9 cellular contexts compared by ENCODE assay signal in genomic region chr12:2944401-2945047, GRCh38. TPM values are rescaled to one million over a fixed set of nuclear protein-coding genes. Genes with fewer than 3 reads are reported as not detected.
DNase-seq lines count a peak whose midpoint lies in the region; ATAC-seq and TF ChIP-seq lines count a peak whose summit lies in the region.
"Had no signal": no experiment of that assay in that cellular context is flagged by ENCODE, and none has a peak within 500 bp of the region (broad histone marks: within the 10 kb centered on the region; RNA-seq: fewer than 3 reads in every experiment).

No MANE protein-coding gene starts in this region.

- H3K27me3 Mint-ChIP-seq in mesothelial cell of epicardium (ENCODE audit: low read depth): no peaks in the 10 kb centered on the region
- no peaks in the 10 kb centered on the region for H3K27me3 Mint-ChIP-seq in stimulated activated memory B cell treated with anti-CD40 and anti-IgM and Interleukin-4, amounts not matched to agents 10 μg/mL and 1 μg/mL and 100 μg/mL, for 72 hours

- H3K9me3 Mint-ChIP-seq in mesothelial cell of epicardium: no peaks in the 10 kb centered on the region
- H3K9me3 Mint-ChIP-seq in stimulated activated memory B cell treated with anti-CD40 and anti-IgM and Interleukin-4, amounts not matched to agents 10 μg/mL and 1 μg/mL and 100 μg/mL, for 72 hours: no peaks in the 10 kb centered on the region

- peak overlapping the region; percentile 62 for H3K27ac Mint-ChIP-seq in mesothelial cell of epicardium
- no peak overlapping the region for H3K27ac Mint-ChIP-seq in stimulated activated memory B cell treated with anti-CD40 and anti-IgM and Interleukin-4, amounts not matched to agents 10 μg/mL and 1 μg/mL and 100 μg/mL, for 72 hours

- H3K4me3 ChIP-seq in dorsolateral prefrontal cortex: peak overlapping the region in 9 of 59 donors; percentile 2 to 41 (median 14)
- H3K4me3 ChIP-seq: SK-N-MC had no signal

- H3K4me1 Mint-ChIP-seq in mesothelial cell of epicardium: peaks cover 10% of the 10 kb centered on the region
- H3K4me1 Mint-ChIP-seq in stimulated activated memory B cell treated with anti-CD40 and anti-IgM and Interleukin-4, amounts not matched to agents 10 μg/mL and 1 μg/mL and 100 μg/mL, for 72 hours: no peaks in the 10 kb centered on the region

- intact Hi-C loops in dorsolateral prefrontal cortex (cut with DNase I): loop anchor here (5.0 to 10.0 kb wide), 6 partner anchors 57 to 92 kb away; partner anchors contain the start of gene TEX52 (in 1 of the 2)

- no peak overlapping the region for H3K4me3 Mint-ChIP-seq in mesothelial cell of epicardium
- peak overlapping the region; percentile 18 for H3K4me3 Mint-ChIP-seq in stimulated activated memory B cell treated with anti-CD40 and anti-IgM and Interleukin-4, amounts not matched to agents 10 μg/mL and 1 μg/mL and 100 μg/mL, for 72 hours

- peak; percentile 48 to 91 (median 78) for TF ChIP-seq CTCF in dorsolateral prefrontal cortex (IDR thresholded peaks at IDR 0.05 in 54 of 56, conservative IDR thresholded peaks at IDR 0.05 in 2 of 56; ENCODE audit: low read depth in 1 of 56, partially characterized antibody in 56 of 56)
- TF ChIP-seq CTCF in mesothelial cell of epicardium (IDR thresholded peaks at IDR 0.05; ENCODE audit: unreplicated experiment): peak; percentile 44

- no peak for ATAC-seq in stimulated activated memory B cell treated with anti-CD40 and anti-IgM and Interleukin-4, amounts not matched to agents 10 μg/mL and 1 μg/mL and 100 μg/mL, for 72 hours
- ATAC-seq in GM21528 (IDR thresholded peaks at IDR 0.05; ENCODE audit: low FRiP score, unreplicated experiment): no peak

- no peaks in the 10 kb centered on the region for H3K36me3 Mint-ChIP-seq in mesothelial cell of epicardium
- no peaks in the 10 kb centered on the region for H3K36me3 Mint-ChIP-seq in stimulated activated memory B cell treated with anti-CD40 and anti-IgM and Interleukin-4, amounts not matched to agents 10 μg/mL and 1 μg/mL and 100 μg/mL, for 72 hours

- H3K27me3 ChIP-seq in dorsolateral prefrontal cortex: no peaks in the 10 kb centered on the region

- H3K27ac ChIP-seq in dorsolateral prefrontal cortex: peak overlapping the region in 13 of 59 donors; percentile 7 to 73 (median 45)
- H3K27ac ChIP-seq: SK-N-MC had no signal

- DNase-seq in ELR (ENCODE audit: low read depth): peak; percentile 55
- peak; percentile 22 to 28 for DNase-seq in NCI-H1930 (lab: John Stamatoyannopoulos, UW)
- DNase-seq in activated CD4-positive, alpha-beta T cell treated with anti-CD3 and anti-CD28 coated beads, Interleukin-2, amount 50 U/mL, for 1 hour: peak; percentile 49
- DNase-seq in dorsolateral prefrontal cortex: peak; percentile 30 to 86 (median 60)
- DNase-seq in mesothelial cell of epicardium (ENCODE audit: low spot score in 2 of 2, unreplicated experiment in 2 of 2): peak in 1 of 2 experiments; percentile 70
- DNase-seq in NCI-H187 (lab: John Stamatoyannopoulos, UW): no peak

RNA-seq across cellular contexts. Expression of gene TEAD4, which starts 14.7 kb away (rescaled TPM):
- total RNA-seq in dorsolateral prefrontal cortex (10 to 100 TPM in 5 of 120 experiments, 1 to 10 TPM in 115; 1.3 to 14.5 (median 3.9) TPM), mesothelial cell of epicardium (32.0 to 39.0 TPM (median 32.3 TPM) in 3 replicates)

RNA-seq across cellular contexts. Expression of gene TULP3, which starts 53.8 kb away (rescaled TPM):
- total RNA-seq in dorsolateral prefrontal cortex (10 to 100 TPM in 111 of 120 experiments, 1 to 10 TPM in 9; 7.2 to 29.2 (median 15.9) TPM), mesothelial cell of epicardium (24.0 to 26.4 TPM (median 25.2 TPM) in 3 replicates)

Comparison
In these comparisons a context has a peak if more than half of its experiments do, and no peak if none do; other contexts are left out.
1. DNase-seq: peak in ELR (single experiment), NCI-H1930 (2 of 2), activated CD4-positive, alpha-beta T cell treated with anti-CD3 and anti-CD28 coated beads, Interleukin-2, amount 50 U/mL, for 1 hour (single experiment) and dorsolateral prefrontal cortex (10 of 10); none in NCI-H187 (0 of 2).